Comparison of ENCODE assay signal across 9 cellular contexts in the genomic region with DNA sequence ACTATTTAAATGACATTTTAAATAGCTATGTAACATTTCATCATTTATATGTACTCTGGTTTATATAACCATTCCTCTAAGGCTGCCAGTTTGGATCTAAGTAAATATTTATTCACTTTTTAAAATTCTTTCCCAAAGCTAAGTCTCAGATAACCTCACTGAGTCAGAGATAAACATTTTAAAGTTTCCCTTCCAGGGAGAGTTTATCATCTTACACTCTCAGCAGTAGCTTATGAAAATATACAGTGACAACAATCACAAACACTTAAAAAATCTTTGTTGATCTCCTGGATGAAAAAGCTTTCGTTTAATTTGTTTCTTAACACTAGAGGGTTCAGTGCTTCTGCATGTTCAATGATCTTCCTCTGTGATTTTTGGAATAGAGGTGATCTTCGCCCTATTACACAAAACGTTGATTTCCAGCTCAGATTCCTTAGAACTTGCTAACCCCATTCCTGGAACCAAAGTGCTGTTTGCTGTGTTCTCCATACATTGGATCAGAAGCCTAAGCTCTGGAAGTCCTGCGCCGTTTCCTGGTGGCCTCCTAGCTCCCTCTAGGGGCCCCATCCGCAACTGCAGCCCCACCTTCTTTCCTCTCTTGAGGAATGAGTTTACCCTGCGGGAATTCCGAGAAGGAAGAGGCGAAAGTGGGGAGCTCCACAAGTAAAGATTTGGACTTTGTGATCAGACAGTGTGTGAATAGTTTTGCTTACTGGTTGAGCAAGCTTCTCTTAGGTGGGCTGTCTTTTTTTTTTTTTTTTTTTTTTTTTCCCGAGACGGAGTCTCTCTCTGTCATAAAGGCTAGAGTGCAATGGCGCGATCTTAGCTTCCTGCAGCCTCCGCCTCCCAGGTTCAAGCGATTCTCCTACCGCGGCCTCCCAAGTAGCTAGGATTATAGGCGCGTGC. TPM values are rescaled to one million over a fixed set of nuclear protein-coding genes. Genes with fewer than 3 reads are reported as not detected.
A peak's percentile ranks its signal among the peaks of the same experiment; 100 is the strongest.
DNase-seq lines count a peak whose midpoint lies in the region; ATAC-seq, FAIRE-seq and TF ChIP-seq lines count a peak whose summit lies in the region.
"Had no signal": no experiment of that assay in that cellular context is flagged by ENCODE, and none has a peak within 500 bp of the region (broad histone marks: within the 10 kb centered on the region; RNA-seq: fewer than 3 reads in every experiment).

No MANE protein-coding gene starts in this region.

- BruUV-seq in MCF 10A (replicated peaks; lab: Mats Ljungman, UMichigan): no TSS peak

- no peaks in the 10 kb centered on the region for H3K36me3 ChIP-seq in CD8-positive, alpha-beta T cell (ENCODE audit: insufficient read depth, low read length)

- H3K36me3 Mint-ChIP-seq in CD8-positive, alpha-beta T cell: peaks cover 7% of the 10 kb centered on the region
- H3K36me3 Mint-ChIP-seq in MCF 10A (ENCODE audit: insufficient read depth, unreplicated experiment): peaks cover 7% of the 10 kb centered on the region

- H3K27ac ChIP-seq in CD8-positive, alpha-beta T cell (ENCODE audit: low read depth, low read length): no peak overlapping the region

- H3K4me1 ChIP-seq in CD8-positive, alpha-beta T cell (ENCODE audit: insufficient read depth, low read length): peaks cover 8% of the 10 kb centered on the region

- H3K9me3 ChIP-seq in CD8-positive, alpha-beta T cell (ENCODE audit: low read length): no peaks in the 10 kb centered on the region

- CTCF ChIA-PET in CD8-positive, alpha-beta T cell (lab: Charles Lee): interaction anchor here (0.6 to 11.9 kb wide), 56 partner anchors 9 to 750 kb away, joined by 3 to 256 read pairs (median 4); a partner anchor contains a TSS
- CTCF ChIA-PET in HEK293T (lab: Yijun Ruan, JAX): interaction anchor here (0.6 to 1.5 kb wide), 21 partner anchors 10 to 623 kb away, joined by 3 to 16 read pairs (median 4); a partner anchor contains a TSS
- CTCF ChIA-PET in MCF 10A (lab: Yijun Ruan, JAX): interaction anchor here (0.5 to 3.3 kb wide), 50 partner anchors 9 to 718 kb away, joined by 3 to 57 read pairs (median 4); a partner anchor contains a TSS

- peak in 6 of 7 experiments; percentile 24 to 63 (median 40) for DNase-seq in CD8-positive, alpha-beta T cell
- peak; percentile 75 for DNase-seq in HEK293T (ENCODE audit: extremely low spot score)
- peak; percentile 52 for DNase-seq in SK-N-DZ (ENCODE audit: low spot score)
- peak; percentile 75 for DNase-seq in MCF 10A (ENCODE audit: unreplicated experiment)
- DNase-seq in iris pigment epithelial cell (ENCODE audit: low read depth): peak; percentile 80
- DNase-seq in stimulated activated CD4-positive, alpha-beta T cell treated with anti-CD3 and anti-CD28 coated beads, Interleukin-2, amount 100 ng/mL, for 48 hours: peak; percentile 40 to 53
- DNase-seq in RCC 7860 (ENCODE audit: low spot score): no peak

- intact Hi-C loops in CD8-positive, alpha-beta T cell (cut with DNase I, micrococcal nuclease): loop anchor here in 1 of 2 experiments (1.0 to 10.0 kb wide), 4 partner anchors 67 to 623 kb away; no protein-coding TSS in a partner anchor
- intact Hi-C loops in MCF 10A (cut with micrococcal nuclease): loop anchor here (5.0 kb wide), 1 partner anchor 133 kb away; no protein-coding TSS in a partner anchor

- no peak overlapping the region for H3K4me3 ChIP-seq in CD8-positive, alpha-beta T cell (ENCODE audit: low read depth, low read length)

- H3K9me3 Mint-ChIP-seq in CD8-positive, alpha-beta T cell: no peaks in the 10 kb centered on the region
- H3K9me3 Mint-ChIP-seq in MCF 10A (ENCODE audit: unreplicated experiment): no peaks in the 10 kb centered on the region
- H3K9me3 Mint-ChIP-seq: T-helper 1 cell treated with Interleukin-12 subunit alpha and Interleukin-12 subunit beta and Interleukin-4 antibody, amounts not matched to agents 30 μg/mL and 1 μg/mL, for 36 hours had no signal

- H3K4me1 Mint-ChIP-seq in CD8-positive, alpha-beta T cell (ENCODE audit: low read depth): peaks cover 18% of the 10 kb centered on the region
- H3K4me1 Mint-ChIP-seq in MCF 10A (ENCODE audit: insufficient read depth, unreplicated experiment): peaks cover 6% of the 10 kb centered on the region

- POLR2A ChIA-PET in CD8-positive, alpha-beta T cell (lab: Charles Lee): interaction anchor here (0.7 to 2.8 kb wide), 4 partner anchors 17 to 147 kb away, joined by 3 to 11 read pairs (median 3); a partner anchor contains a TSS
- POLR2A ChIA-PET in HEK293T (lab: Yijun Ruan, JAX) (interaction anchor here (0.7 kb wide), 1 partner anchor 85 kb away, joined by 3 read pairs; no protein-coding TSS in a partner anchor), MCF 10A (lab: Yijun Ruan, JAX) (interaction anchor here (0.8 to 1.8 kb wide), 4 partner anchors 11 to 153 kb away, joined by 3 to 17 read pairs (median 4); a partner anchor contains a TSS)

- H3K4me3 Mint-ChIP-seq in CD8-positive, alpha-beta T cell: no peak overlapping the region
- H3K4me3 Mint-ChIP-seq in MCF 10A (ENCODE audit: unreplicated experiment): no peak overlapping the region
- H3K4me3 Mint-ChIP-seq: T-helper 1 cell treated with Interleukin-12 subunit alpha and Interleukin-12 subunit beta and Interleukin-4 antibody, amounts not matched to agents 30 μg/mL and 1 μg/mL, for 36 hours had no signal

- ATAC-seq in CD8-positive, alpha-beta T cell: no peak
- no peak for ATAC-seq in GM19467 (IDR thresholded peaks at IDR 0.05; ENCODE audit: unreplicated experiment)

- peak; percentile 84 for TF ChIP-seq CTCF in CD8-positive, alpha-beta T cell (IDR thresholded peaks at IDR 0.05)
- TF ChIP-seq CTCF in MCF 10A (IDR thresholded peaks at IDR 0.05; ENCODE audit: unreplicated experiment): peak; percentile 84

- H3K27ac Mint-ChIP-seq in CD8-positive, alpha-beta T cell: peak overlapping the region; percentile 9
- no peak overlapping the region for H3K27ac Mint-ChIP-seq in MCF 10A (ENCODE audit: low read depth, unreplicated experiment)
- H3K27ac Mint-ChIP-seq: T-helper 1 cell treated with Interleukin-12 subunit alpha and Interleukin-12 subunit beta and Interleukin-4 antibody, amounts not matched to agents 30 μg/mL and 1 μg/mL, for 36 hours had no signal

- H3K27me3 ChIP-seq in CD8-positive, alpha-beta T cell (ENCODE audit: insufficient read depth, low read length): no peaks in the 10 kb centered on the region

- H3K27me3 Mint-ChIP-seq in CD8-positive, alpha-beta T cell (ENCODE audit: low read depth): no peaks in the 10 kb centered on the region
- H3K27me3 Mint-ChIP-seq in MCF 10A (ENCODE audit: insufficient read depth, unreplicated experiment): no peaks in the 10 kb centered on the region

- no peak for FAIRE-seq in RCC 7860 (lab: Jason Lieb, UNC)

TF ChIP-seq in HEK293T, 16 proteins besides CTCF, POLR2A, EP300 and RAD21:
- TF ChIP-seq SP1 (IDR thresholded peaks at IDR 0.05) (no peak), SUZ12 (IDR thresholded peaks at IDR 0.05) (no peak), ARNT (IDR thresholded peaks at IDR 0.05) (no peak), FOXK2 (IDR thresholded peaks at IDR 0.05) (no peak), ELF4 (IDR thresholded peaks at IDR 0.05) (no peak), FOXA1 (IDR thresholded peaks at IDR 0.05) (no peak), ZNF384 (IDR thresholded peaks at IDR 0.05) (no peak), TARDBP (IDR thresholded peaks at IDR 0.05) (no peak), HDGF (IDR thresholded peaks at IDR 0.05; ENCODE audit: borderline replicate concordance) (no peak)
- TF ChIP-seq, protein P1, sequence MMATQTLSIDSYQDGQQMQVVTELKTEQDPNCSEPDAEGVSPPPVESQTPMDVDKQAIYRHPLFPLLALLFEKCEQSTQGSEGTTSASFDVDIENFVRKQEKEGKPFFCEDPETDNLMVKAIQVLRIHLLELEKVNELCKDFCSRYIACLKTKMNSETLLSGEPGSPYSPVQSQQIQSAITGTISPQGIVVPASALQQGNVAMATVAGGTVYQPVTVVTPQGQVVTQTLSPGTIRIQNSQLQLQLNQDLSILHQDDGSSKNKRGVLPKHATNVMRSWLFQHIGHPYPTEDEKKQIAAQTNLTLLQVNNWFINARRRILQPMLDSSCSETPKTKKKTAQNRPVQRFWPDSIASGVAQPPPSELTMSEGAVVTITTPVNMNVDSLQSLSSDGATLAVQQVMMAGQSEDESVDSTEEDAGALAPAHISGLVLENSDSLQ (IDR thresholded peaks at IDR 0.05): no peak

RNA-seq across cellular contexts. Expression of a gene that starts 29.3 kb away (rescaled TPM):
- total RNA-seq in CD8-positive, alpha-beta T cell: 10 to 100 TPM; 54.4 to 56.7 TPM
- 27.6 and 30.3 TPM in 2 replicates for polyA plus RNA-seq in SK-N-DZ (2014; cell fraction: cytosol; rRNA removed)
- 74.3 and 83.3 TPM in 2 replicates for polyA plus RNA-seq in SK-N-DZ (2014; cell fraction: nucleus; rRNA removed)
- total RNA-seq in MCF 10A (2022): 39.3 and 44.5 TPM in 2 replicates
